In genomic region chr1:242890211-242890741, GRCh38 we compare ENCODE assay signal across 12 cellular contexts.
DNase-seq lines count a peak whose midpoint lies in the region; ATAC-seq and TF ChIP-seq lines count a peak whose summit lies in the region.
"Had no signal": no experiment of that assay in that cellular context is flagged by ENCODE, and none has a peak within 500 bp of the region (broad histone marks: within the 10 kb centered on the region; RNA-seq: fewer than 3 reads in every experiment).

No MANE protein-coding gene starts in this region.

- H2AFZ ChIP-seq in DND-41 (ENCODE audit: low read depth, low read length) = no peak overlapping the region

- H3K9me3 ChIP-seq in DND-41 (ENCODE audit: insufficient read depth, low read length, severe bottlenecking) (no peaks in the 10 kb centered on the region), HUES6 (ENCODE audit: control insufficient read depth, insufficient read depth, low read depth, low read length) (no peaks in the 10 kb centered on the region), liver (ENCODE audit: control insufficient read depth in 4 of 4, low read length in 3 of 4) (no peaks in the 10 kb centered on the region), BE2C (no peaks in the 10 kb centered on the region)
- H3K9me3 ChIP-seq in effector memory CD4-positive, alpha-beta T cell (ENCODE audit: control insufficient read depth, low read length) = no peaks in the 10 kb centered on the region
- H3K9me3 ChIP-seq: neutrophil, thoracic aorta had no signal

- no peak overlapping the region for H3K9ac ChIP-seq in DND-41 (ENCODE audit: low read depth, low read length)
- H3K9ac ChIP-seq in HUES6 (ENCODE audit: low read length) = no peak overlapping the region
- no peak overlapping the region for H3K9ac ChIP-seq in liver (ENCODE audit: low read depth in 1 of 2, low read length in 2 of 2)

- no peak overlapping the region for H3K4me2 ChIP-seq in DND-41 (ENCODE audit: insufficient read depth, low read length)

- no peaks in the 10 kb centered on the region for H3K79me2 ChIP-seq in DND-41 (ENCODE audit: insufficient read depth, low read length)

- 10% methylated on average over 42 of the region's 42 CpGs for WGBS in liver

- TF ChIP-seq RAD21 in liver (IDR thresholded peaks at IDR 0.05) = no peak

- DNase-seq in DND-41 (peak; percentile 20), cerebellar cortex (ENCODE audit: low spot score) (peak; percentile 12), NCI-H446 (lab: John Stamatoyannopoulos, UW) (no peak), BE2C (no peak)
- no peak for DNase-seq in effector memory CD4-positive, alpha-beta T cell
- DNase-seq: CD4-positive, alpha-beta T cell; T-helper 2 cell had no signal

- TF ChIP-seq CTCF in DND-41 (IDR thresholded peaks at IDR 0.05; ENCODE audit: borderline replicate concordance, extremely low read depth, low read length, poor library complexity, severe bottlenecking) (no peak), liver (IDR thresholded peaks at IDR 0.05; ENCODE audit: low read depth, low read length, missing input control) (no peak), BE2C (IDR thresholded peaks at IDR 0.05; ENCODE audit: low read depth, low read length) (no peak)

- ATAC-seq in DND-41 (ENCODE audit: insufficient read depth, low read depth) (peak; percentile 64; the same call in 1 of the 3 replicates), GM19395 (IDR thresholded peaks at IDR 0.05; ENCODE audit: unreplicated experiment) (no peak)

- H3K36me3 ChIP-seq in DND-41 (ENCODE audit: insufficient read depth, low read length) (no peaks in the 10 kb centered on the region), HUES6 (ENCODE audit: control insufficient read depth, insufficient read depth, low read length) (no peaks in the 10 kb centered on the region), liver (ENCODE audit: control insufficient read depth in 4 of 4, insufficient read depth in 3 of 4, low read depth in 1 of 4, low read length in 3 of 4) (no peaks in the 10 kb centered on the region), BE2C (no peaks in the 10 kb centered on the region)
- no peaks in the 10 kb centered on the region for H3K36me3 ChIP-seq in effector memory CD4-positive, alpha-beta T cell (ENCODE audit: control insufficient read depth, insufficient read depth, low read length)
- H3K36me3 ChIP-seq: neutrophil, thoracic aorta had no signal

- H3K4me1 ChIP-seq in DND-41 (ENCODE audit: insufficient read depth, low read length) = no peaks in the 10 kb centered on the region
- peaks cover 3% of the 10 kb centered on the region; the same call in 1 of the 2 replicates for H3K4me1 ChIP-seq in HUES6 (ENCODE audit: control insufficient read depth, insufficient read depth, low read length)
- H3K4me1 ChIP-seq in liver (ENCODE audit: control insufficient read depth in 4 of 4, insufficient read depth in 4 of 4, low read length in 3 of 4) = peaks cover 0 to 5% (median 4%) of the 10 kb centered on the region in 4 donors
- H3K4me1 ChIP-seq in BE2C = no peaks in the 10 kb centered on the region
- H3K4me1 ChIP-seq in effector memory CD4-positive, alpha-beta T cell (ENCODE audit: control insufficient read depth, insufficient read depth, low read length, poor library complexity, severe bottlenecking) = no peaks in the 10 kb centered on the region

- H3K27me3 ChIP-seq in DND-41 (ENCODE audit: insufficient read depth, low read length, poor library complexity) (no peaks in the 10 kb centered on the region), HUES6 (ENCODE audit: control insufficient read depth, insufficient read depth, low read length) (no peaks in the 10 kb centered on the region), liver (ENCODE audit: control insufficient read depth in 4 of 4, insufficient read depth in 4 of 4, low read length in 3 of 4) (no peaks in the 10 kb centered on the region), BE2C (no peaks in the 10 kb centered on the region)
- no peaks in the 10 kb centered on the region for H3K27me3 ChIP-seq in effector memory CD4-positive, alpha-beta T cell (replicated peaks; ENCODE audit: control insufficient read depth, insufficient read depth, low read length, poor library complexity, severe bottlenecking)

- H3K27ac ChIP-seq in DND-41 (ENCODE audit: low read length) (no peak overlapping the region), HUES6 (ENCODE audit: low read depth, low read length) (no peak overlapping the region), liver (ENCODE audit: low read depth in 1 of 2, low read length in 2 of 2) (no peak overlapping the region)
- no peak overlapping the region for H3K27ac ChIP-seq in effector memory CD4-positive, alpha-beta T cell (ENCODE audit: insufficient read depth, low read length, poor library complexity, severe bottlenecking)
- H3K27ac ChIP-seq: neutrophil, thoracic aorta had no signal

- H4K20me1 ChIP-seq in DND-41 (ENCODE audit: insufficient read depth, low read length) = no peaks in the 10 kb centered on the region

- H3K4me3 ChIP-seq in DND-41 (ENCODE audit: low read depth in 1 of 2, low read length in 2 of 2) (no peak overlapping the region), HUES6 (ENCODE audit: low read depth, low read length) (peak overlapping the region; percentile 52), liver (ENCODE audit: low read depth in 1 of 3, low read length in 3 of 3) (no peak overlapping the region), BE2C (ENCODE audit: low read depth, low read length) (no peak overlapping the region)
- no peak overlapping the region for H3K4me3 ChIP-seq in effector memory CD4-positive, alpha-beta T cell (ENCODE audit: insufficient read depth, low read depth, low read length, poor library complexity, severe bottlenecking)
- H3K4me3 ChIP-seq: thoracic aorta had no signal

TF ChIP-seq in liver, 16 proteins besides CTCF, POLR2A, EP300 and RAD21:
- TF ChIP-seq REST (IDR thresholded peaks at IDR 0.05) = peak; percentile 94
- TF ChIP-seq NR2F2 (IDR thresholded peaks at IDR 0.05) = no peak

Comparison
In these comparisons a context has a peak if more than half of its experiments do, and no peak if none do; other contexts are left out.
1. DNase-seq: peak in DND-41 (single experiment) and cerebellar cortex (single experiment); none in NCI-H446 (0 of 2), BE2C (single experiment) and effector memory CD4-positive, alpha-beta T cell (0 of 3).